ENCODE assay signal across 8 cellular contexts in genomic region chr4:109298279-109299010, GRCh38. TPM values are rescaled to one million over a fixed set of nuclear protein-coding genes. Genes with fewer than 3 reads are reported as not detected.
DNase-seq lines count a peak whose midpoint lies in the region; ATAC-seq and TF ChIP-seq lines count a peak whose summit lies in the region.

No MANE protein-coding gene starts in this region.

- peak; percentile 52 for ATAC-seq in HG02885 (IDR thresholded peaks at IDR 0.05; ENCODE audit: poor library complexity, unreplicated experiment)
- ATAC-seq in body of pancreas = no peak
- ATAC-seq in HG03439 (IDR thresholded peaks at IDR 0.05; ENCODE audit: unreplicated experiment) = no peak
- ATAC-seq in GM21717 (IDR thresholded peaks at IDR 0.05; ENCODE audit: unreplicated experiment) = no peak

- no peaks in the 10 kb centered on the region for H3K9me3 ChIP-seq in body of pancreas

- H3K27me3 Mint-ChIP-seq in nephron progenitor cell (ENCODE audit: low read depth, poor library complexity) = peaks cover 31% of the 10 kb centered on the region

- H3K9me3 Mint-ChIP-seq in nephron progenitor cell = peaks cover 3% of the 10 kb centered on the region

- 19 to 26% methylated on average over 3 of the region's 3 CpGs for WGBS in body of pancreas, 2 donors

- H3K36me3 ChIP-seq in body of pancreas (replicated peaks in 1 of 2; ENCODE audit: insufficient read depth in 1 of 2, low read depth in 2 of 2) = no peaks in the 10 kb centered on the region

- no peak overlapping the region for H3K27ac Mint-ChIP-seq in nephron progenitor cell

- intact Hi-C loops in body of pancreas (cut with DNase I) = no loop called here

- H3K4me3 ChIP-seq in body of pancreas = no peak overlapping the region

- peaks cover 21% of the 10 kb centered on the region for H3K4me1 ChIP-seq in body of pancreas

- H3K4me1 Mint-ChIP-seq in nephron progenitor cell = peaks cover 15% of the 10 kb centered on the region

- TF ChIP-seq POLR2A in body of pancreas (IDR thresholded peaks at IDR 0.05) = no peak

- H3K27ac ChIP-seq in body of pancreas = no peak overlapping the region

- H3K4me3 Mint-ChIP-seq in nephron progenitor cell = no peak overlapping the region

- DNase-seq in ELR (ENCODE audit: low read depth) (peak; percentile 24), body of pancreas (peak in 2 of 4 donors; percentile 8 to 21), nephron progenitor cell (no peak), activated gamma-delta T cell treated with Interleukin-2 at 50 U/mL for 16 hours (no peak)
- no peak for DNase-seq in activated CD4-positive, alpha-beta T cell treated with anti-CD3 and anti-CD28 coated beads for 1 hour

- H3K27me3 ChIP-seq in body of pancreas = peaks cover 5 to 27% of the 10 kb centered on the region in 2 donors

- TF ChIP-seq CTCF in body of pancreas (IDR thresholded peaks at IDR 0.05) (peak; percentile 23 to 71 (median 61)), nephron progenitor cell (IDR thresholded peaks at IDR 0.05) (peak; percentile 67)

- H3K36me3 Mint-ChIP-seq in nephron progenitor cell (ENCODE audit: low read depth) = no peaks in the 10 kb centered on the region

RNA-seq across cellular contexts. Expression of gene COL25A1, which starts 4.0 kb away (rescaled TPM):
- under 1 TPM; 0.26 to 0.99 TPM for total RNA-seq in body of pancreas
